In genomic region chr11:66386171-66387069, GRCh38 we compare ENCODE assay signal across 8 cellular contexts. TPM values are rescaled to one million over a fixed set of nuclear protein-coding genes. Genes with fewer than 3 reads are reported as not detected.
A peak's percentile ranks its signal among the peaks of the same experiment; 100 is the strongest.
DNase-seq lines count a peak whose midpoint lies in the region; ATAC-seq and TF ChIP-seq lines count a peak whose summit lies in the region.

No MANE protein-coding gene starts in this region.

- no peaks in the 10 kb centered on the region for H3K9me3 Mint-ChIP-seq in stimulated activated naive CD8-positive, alpha-beta T cell treated with anti-CD3 and anti-CD28 coated beads, Interleukin-15, amount 100 ng/mL, for 72 hours

- H3K36me3 ChIP-seq in Loucy (ENCODE audit: insufficient read depth, low read length) (no peaks in the 10 kb centered on the region), neuron (ENCODE audit: insufficient read depth, low read length) (no peaks in the 10 kb centered on the region)

- peak overlapping the region; percentile 45 for H3K9ac ChIP-seq in Loucy (ENCODE audit: low read depth, low read length, poor library complexity, severe bottlenecking)

- peak overlapping the region; percentile 65 for H3K4me3 ChIP-seq in Loucy (ENCODE audit: low read length, poor library complexity, severe bottlenecking)
- H3K4me3 ChIP-seq in fibroblast of villous mesenchyme (ENCODE audit: low read depth, low read length): peak overlapping the region; percentile 36
- peak overlapping the region; percentile 36 for H3K4me3 ChIP-seq in neuron (ENCODE audit: low read length)

- H3K27me3 Mint-ChIP-seq in stimulated activated naive CD8-positive, alpha-beta T cell treated with anti-CD3 and anti-CD28 coated beads, Interleukin-15, amount 100 ng/mL, for 72 hours: no peaks in the 10 kb centered on the region

- H3F3A ChIP-seq in Loucy (ENCODE audit: low read depth): no peaks in the 10 kb centered on the region

- peak; percentile 94 for TF ChIP-seq CTCF in Loucy (conservative IDR thresholded peaks at IDR 0.05; ENCODE audit: low read length)
- TF ChIP-seq CTCF in fibroblast of villous mesenchyme (IDR thresholded peaks at IDR 0.05; ENCODE audit: insufficient read depth, low read depth, low read length): peak; percentile 90

- H3K4me1 Mint-ChIP-seq in stimulated activated naive CD8-positive, alpha-beta T cell treated with anti-CD3 and anti-CD28 coated beads, Interleukin-15, amount 100 ng/mL, for 72 hours: peaks cover 14% of the 10 kb centered on the region

- peak; percentile 67 for ATAC-seq in stimulated activated naive CD8-positive, alpha-beta T cell treated with anti-CD3 and anti-CD28 coated beads, Interleukin-15, amount 100 ng/mL, for 72 hours
- no peak for ATAC-seq in GM18909 (IDR thresholded peaks at IDR 0.05; ENCODE audit: poor library complexity, unreplicated experiment)

- H3K4me2 ChIP-seq in Loucy (ENCODE audit: low read depth, low read length, poor library complexity, severe bottlenecking): peak overlapping the region; percentile 61

- H3K9me2 ChIP-seq in Loucy (replicated peaks; ENCODE audit: low read depth, low read length): no peaks in the 10 kb centered on the region

- no peaks in the 10 kb centered on the region for H4K20me1 ChIP-seq in Loucy (ENCODE audit: insufficient read depth, low read length, poor library complexity, severe bottlenecking)

- H3K79me2 ChIP-seq in Loucy (ENCODE audit: insufficient read depth, low read length): no peaks in the 10 kb centered on the region

- H3K4me1 ChIP-seq in Loucy (ENCODE audit: insufficient read depth, low read length, poor library complexity, severe bottlenecking) (peaks cover 5% of the 10 kb centered on the region), neuron (ENCODE audit: insufficient read depth, low read length) (no peaks in the 10 kb centered on the region)

- H3K27me3 ChIP-seq in Loucy (ENCODE audit: insufficient read depth, low read length, poor library complexity, severe bottlenecking) (no peaks in the 10 kb centered on the region), neuron (ENCODE audit: insufficient read depth, low read length) (peaks cover 4% of the 10 kb centered on the region)

- DNase-seq in DMS153 treated with DMSO at 0.1 percent for 48 hours (lab: John Stamatoyannopoulos, UW; ENCODE audit: unreplicated experiment) (peak; percentile 74), RPMI8226 (peak; percentile 92), fibroblast of villous mesenchyme (ENCODE audit: low read depth) (peak; percentile 90)
- peak; percentile 69 for DNase-seq in activated T-helper 9 cell treated with anti-CD3 and anti-CD28 coated beads, Interleukin-2, amount 50 U/mL, for 16 hours (ENCODE audit: low read depth)
- DNase-seq in stimulated activated naive CD8-positive, alpha-beta T cell treated with anti-CD3 and anti-CD28 coated beads, Interleukin-15, amount 100 ng/mL, for 72 hours: peak; percentile 76 to 79

- no peak overlapping the region for H3K27ac Mint-ChIP-seq in stimulated activated naive CD8-positive, alpha-beta T cell treated with anti-CD3 and anti-CD28 coated beads, Interleukin-15, amount 100 ng/mL, for 72 hours

- no peaks in the 10 kb centered on the region for H3K9me3 ChIP-seq in Loucy (ENCODE audit: insufficient read depth, low read depth, low read length)
- H3K9me3 ChIP-seq in neuron (ENCODE audit: low read length): no peaks in the 10 kb centered on the region

- peak overlapping the region; percentile 87 for H2AFZ ChIP-seq in Loucy (ENCODE audit: low read length)
- H2AFZ ChIP-seq in neuron (ENCODE audit: low read depth, low read length): no peak overlapping the region

- peak overlapping the region; percentile 14 to 48 for H3K4me3 Mint-ChIP-seq in stimulated activated naive CD8-positive, alpha-beta T cell treated with anti-CD3 and anti-CD28 coated beads, Interleukin-15, amount 100 ng/mL, for 72 hours

RNA-seq across cellular contexts. Expression of gene SLC29A2, which starts 14.9 kb away (rescaled TPM):
- total RNA-seq in fibroblast of villous mesenchyme: 0.64 and 0.86 TPM in 2 replicates

RNA-seq across cellular contexts. Expression of gene NPAS4, which starts 34.4 kb away (rescaled TPM):
- 0.32 TPM in 1 of 2 replicates, not detected in the other for total RNA-seq in fibroblast of villous mesenchyme

RNA-seq across cellular contexts. Expression of gene B4GAT1, which starts 39.0 kb away (rescaled TPM):
- 21.6 and 25.0 TPM in 2 replicates for total RNA-seq in fibroblast of villous mesenchyme

RNA-seq across cellular contexts. Expression of gene BRMS1, which starts 41.5 kb away (rescaled TPM):
- 42.3 and 47.0 TPM in 2 replicates for total RNA-seq in fibroblast of villous mesenchyme

RNA-seq across cellular contexts. Expression of gene RIN1, which starts 50.2 kb away (rescaled TPM):
- total RNA-seq in fibroblast of villous mesenchyme: 19.0 and 23.8 TPM in 2 replicates
